Comparison of ENCODE assay signal across 9 cellular contexts in the genomic region with DNA sequence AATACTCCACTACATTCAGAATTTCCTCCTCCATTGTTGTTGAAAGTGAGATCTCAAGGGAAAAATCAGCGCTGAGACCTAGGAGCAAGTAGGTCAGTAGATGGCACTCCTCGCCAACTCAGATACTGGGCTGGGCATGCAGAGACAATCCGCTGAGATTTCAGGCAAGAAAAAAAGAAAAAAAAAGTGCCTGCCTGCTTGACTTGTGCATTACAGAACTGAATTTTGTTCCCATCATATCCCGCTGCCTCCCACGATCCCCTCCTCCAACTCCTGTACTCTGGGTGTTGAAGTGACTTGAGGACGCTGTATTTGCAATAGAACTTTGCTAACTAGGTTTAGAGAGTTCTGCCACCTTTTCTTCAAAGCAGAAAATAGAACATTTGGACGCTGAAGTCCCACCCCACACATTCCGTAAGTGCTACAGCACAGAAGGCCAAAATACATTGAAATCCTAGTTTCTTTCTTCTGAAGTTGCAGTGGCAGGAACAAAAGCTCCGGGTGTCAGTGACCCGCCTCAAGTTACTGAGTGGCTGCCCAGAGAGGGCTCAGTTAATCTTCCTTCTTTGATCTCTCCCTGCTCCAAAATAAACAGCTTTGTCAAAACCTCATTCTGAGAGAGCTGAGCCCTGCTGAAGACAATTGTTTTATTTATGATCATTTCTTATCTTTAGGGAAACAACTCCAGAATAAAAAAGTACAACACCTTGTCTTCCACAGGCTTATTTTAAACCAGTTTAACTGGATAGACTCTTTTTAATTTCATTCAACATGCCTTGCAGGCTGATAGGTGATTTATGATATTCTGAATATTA.
DNase-seq lines count a peak whose midpoint lies in the region; ATAC-seq and TF ChIP-seq lines count a peak whose summit lies in the region.
"Had no signal": no experiment of that assay in that cellular context is flagged by ENCODE, and none has a peak within 500 bp of the region (broad histone marks: within the 10 kb centered on the region; RNA-seq: fewer than 3 reads in every experiment).

No MANE protein-coding gene starts in this region.

- H2BK15ac ChIP-seq in neuronal stem cell (ENCODE audit: low read length): no peak overlapping the region

- H3K4me1 ChIP-seq in neuronal stem cell (ENCODE audit: control insufficient read depth in 2 of 2, insufficient read depth in 1 of 2, low read depth in 1 of 2, low read length in 2 of 2) (peaks cover 4 to 6% of the 10 kb centered on the region in 2 donors), thoracic aorta (ENCODE audit: control insufficient read depth in 1 of 2, low read depth in 2 of 2) (peaks cover 18 to 27% of the 10 kb centered on the region in 2 donors)

- H3K4me3 Mint-ChIP-seq in activated T-cell treated with anti-CD3 and anti-CD28 coated beads, Interleukin-2, amount 50 U/mL, for 72 hours: no peak overlapping the region

- no peak overlapping the region for H2BK12ac ChIP-seq in neuronal stem cell (ENCODE audit: low read length)

- H3K36me3 Mint-ChIP-seq in activated T-cell treated with anti-CD3 and anti-CD28 coated beads, Interleukin-2, amount 50 U/mL, for 72 hours (ENCODE audit: insufficient read depth in 2 of 2): peaks cover 3 to 13% of the 10 kb centered on the region in 2 donors

- peak; percentile 74 for TF ChIP-seq CTCF in fibroblast of villous mesenchyme (IDR thresholded peaks at IDR 0.05; ENCODE audit: insufficient read depth, low read depth, low read length)
- TF ChIP-seq CTCF in thoracic aorta (IDR thresholded peaks at IDR 0.05): peak; percentile 50

- no peak overlapping the region for H2AK5ac ChIP-seq in neuronal stem cell (ENCODE audit: low read depth, low read length)

- WGBS in neuronal stem cell (ENCODE audit: extremely low coverage in 2 of 2, insufficient read length in 2 of 2, insufficient replicate concordance in 1 of 2), 2 donors: no CpG with 5 or more reads among the region's 10 CpGs

- no peak overlapping the region for H4K8ac ChIP-seq in neuronal stem cell (ENCODE audit: low read depth, low read length)

- H2BK5ac ChIP-seq in neuronal stem cell (ENCODE audit: low read length): no peak overlapping the region

- no peaks in the 10 kb centered on the region for H3K79me1 ChIP-seq in neuronal stem cell (ENCODE audit: low read depth, low read length)

- H3K4ac ChIP-seq in neuronal stem cell (ENCODE audit: low read length): no peak overlapping the region

- H3K9ac ChIP-seq in neuronal stem cell (ENCODE audit: low read depth, low read length, poor library complexity): peak overlapping the region; percentile 46
- H3K9ac ChIP-seq: BLaER1 treated with 17β-estradiol and CSF1 and Interleukin-3, amounts not matched to agents 10 nM and 100 nM had no signal

- peak overlapping the region; percentile 89 for H2AFZ ChIP-seq in neuronal stem cell (ENCODE audit: low read length)

- no peak overlapping the region for H3K14ac ChIP-seq in neuronal stem cell (ENCODE audit: low read length)

- H3K27me3 Mint-ChIP-seq in activated T-cell treated with anti-CD3 and anti-CD28 coated beads, Interleukin-2, amount 50 U/mL, for 72 hours (ENCODE audit: low read depth): no peaks in the 10 kb centered on the region

- no peak overlapping the region for H3K23ac ChIP-seq in neuronal stem cell (ENCODE audit: low read depth, low read length, poor library complexity)

- H3K36me3 ChIP-seq in neuronal stem cell (replicated peaks in 1 of 2; ENCODE audit: control insufficient read depth in 2 of 2, insufficient read depth in 2 of 2, low read length in 2 of 2) (peaks cover 0 to 5% of the 10 kb centered on the region in 2 donors), thoracic aorta (no peaks in the 10 kb centered on the region)
- H3K36me3 ChIP-seq: BLaER1 treated with 17β-estradiol and CSF1 and Interleukin-3, amounts not matched to agents 10 nM and 100 nM had no signal

- H3K18ac ChIP-seq in neuronal stem cell (ENCODE audit: low read length): no peak overlapping the region

- DNase-seq in NCI-H1417 (lab: John Stamatoyannopoulos, UW) (peak; percentile 41 to 76 (median 59)), NCI-H1417 treated with DMSO at 0.1 percent for 48 hours (lab: John Stamatoyannopoulos, UW) (no peak), NCI-H774 (lab: John Stamatoyannopoulos, UW) (peak; percentile 60), fibroblast of villous mesenchyme (ENCODE audit: low read depth) (peak; percentile 84), neuronal stem cell (ENCODE audit: low spot score) (peak; percentile 74), thoracic aorta (ENCODE audit: low spot score) (peak; percentile 7)
- peak; percentile 52 to 60 for DNase-seq in activated T-cell treated with anti-CD3 and anti-CD28 coated beads, Interleukin-2, amount 50 U/mL, for 72 hours

- H3K9me3 Mint-ChIP-seq in activated T-cell treated with anti-CD3 and anti-CD28 coated beads, Interleukin-2, amount 50 U/mL, for 72 hours: no peaks in the 10 kb centered on the region

- no peak overlapping the region for H2BK120ac ChIP-seq in neuronal stem cell (ENCODE audit: low read depth, low read length)

- ATAC-seq in HG03378 (IDR thresholded peaks at IDR 0.05; ENCODE audit: unreplicated experiment) (peak; percentile 49), thoracic aorta (ENCODE audit: insufficient number of reproducible peaks, low FRiP score, low read depth) (no peak)
- peak; percentile 21 to 29 for ATAC-seq in activated T-cell treated with anti-CD3 and anti-CD28 coated beads, Interleukin-2, amount 50 U/mL, for 72 hours (replicated peaks in 1 of 2)

- no peak overlapping the region for H4K91ac ChIP-seq in neuronal stem cell (ENCODE audit: low read depth, low read length, poor library complexity)

- peak overlapping the region; percentile 63 for H3K4me2 ChIP-seq in neuronal stem cell (ENCODE audit: insufficient read depth, low read length, poor library complexity, severe bottlenecking)
- H3K4me2 ChIP-seq: BLaER1 treated with 17β-estradiol and CSF1 and Interleukin-3, amounts not matched to agents 10 nM and 100 nM had no signal

- peaks cover 95% of the 10 kb centered on the region for H3K4me1 Mint-ChIP-seq in activated T-cell treated with anti-CD3 and anti-CD28 coated beads, Interleukin-2, amount 50 U/mL, for 72 hours (ENCODE audit: low read depth)

- H3K27me3 ChIP-seq in neuronal stem cell (ENCODE audit: control insufficient read depth in 3 of 3, insufficient read depth in 3 of 3, low read depth in 1 of 3, low read length in 3 of 3) (no peaks in the 10 kb centered on the region), thoracic aorta (replicated peaks; ENCODE audit: insufficient read depth) (no peaks in the 10 kb centered on the region)
- H3K27me3 ChIP-seq: BLaER1 treated with 17β-estradiol and CSF1 and Interleukin-3, amounts not matched to agents 10 nM and 100 nM had no signal

- H3K27ac ChIP-seq in neuronal stem cell (replicated peaks; ENCODE audit: low read length) (peak overlapping the region; percentile 86), thoracic aorta (peak overlapping the region; percentile 0 to 26)
- H3K27ac ChIP-seq: BLaER1 treated with 17β-estradiol and CSF1 and Interleukin-3, amounts not matched to agents 10 nM and 100 nM had no signal

- H3K9me3 ChIP-seq in neuronal stem cell (replicated peaks in 1 of 2; ENCODE audit: control insufficient read depth in 2 of 2, insufficient read depth in 1 of 2, low read depth in 1 of 2, low read length in 2 of 2): no peaks in the 10 kb centered on the region
- no peaks in the 10 kb centered on the region for H3K9me3 ChIP-seq in thoracic aorta
- H3K9me3 ChIP-seq: BLaER1 treated with 17β-estradiol and CSF1 and Interleukin-3, amounts not matched to agents 10 nM and 100 nM had no signal

- H3K4me3 ChIP-seq in fibroblast of villous mesenchyme (ENCODE audit: low read depth, low read length): no peak overlapping the region
- peak overlapping the region in 1 of 2 donors; percentile 36 for H3K4me3 ChIP-seq in neuronal stem cell (ENCODE audit: low read length in 2 of 2)
- H3K4me3 ChIP-seq in thoracic aorta: peak overlapping the region; percentile 50
- H3K4me3 ChIP-seq: BLaER1 treated with 17β-estradiol and CSF1 and Interleukin-3, amounts not matched to agents 10 nM and 100 nM had no signal

- H3K27ac Mint-ChIP-seq in activated T-cell treated with anti-CD3 and anti-CD28 coated beads, Interleukin-2, amount 50 U/mL, for 72 hours: peak overlapping the region; percentile 19
